1 cellular context compared by ENCODE assay signal in genomic region chr3:173796865-173797264, GRCh38.
TF ChIP-seq lines count a peak whose summit lies in the region.

No MANE protein-coding gene starts in this region.

TF ChIP-seq in H1, 55 proteins besides CTCF, POLR2A, EP300 and RAD21 (continued from another document):
- no peak for TF ChIP-seq CHD7 (IDR thresholded peaks at IDR 0.05; ENCODE audit: insufficient replicate concordance, low read length)
- no peak for TF ChIP-seq ZNF274 (IDR thresholded peaks at IDR 0.05; ENCODE audit: borderline replicate concordance, extremely low read depth, low read length)
- TF ChIP-seq TAF7 (optimal IDR thresholded peaks at IDR 0.05; ENCODE audit: borderline replicate concordance, low read depth, low read length), result no peak
- no peak for TF ChIP-seq CHD1 (IDR thresholded peaks at IDR 0.05; ENCODE audit: low read depth, low read length)
- no peak for TF ChIP-seq SP1 (IDR thresholded peaks at IDR 0.05; ENCODE audit: low read depth, low read length)
- no peak for TF ChIP-seq FOSL1 (IDR thresholded peaks at IDR 0.05; ENCODE audit: insufficient read depth, low read depth, low read length)
- TF ChIP-seq JUN (IDR thresholded peaks at IDR 0.05; ENCODE audit: low read depth, low read length), result no peak
- no peak for TF ChIP-seq KDM5A (IDR thresholded peaks at IDR 0.05; ENCODE audit: low read length)
- no peak for TF ChIP-seq RNF2 (IDR thresholded peaks at IDR 0.05; ENCODE audit: borderline replicate concordance, low read depth, low read length, missing control alignments, poor library complexity, severe bottlenecking)
- no peak for TF ChIP-seq ASH2L (IDR thresholded peaks at IDR 0.05; ENCODE audit: low read length)
- TF ChIP-seq USF2 (IDR thresholded peaks at IDR 0.05; ENCODE audit: low read length), result no peak
- TF ChIP-seq GTF2F1 (IDR thresholded peaks at IDR 0.05; ENCODE audit: borderline replicate concordance, low read depth, low read length), result no peak
